Comparison of ENCODE assay signal across 8 cellular contexts in genomic region chr12:92034858-92035401, GRCh38.
A peak's percentile ranks its signal among the peaks of the same experiment; 100 is the strongest.
DNase-seq lines count a peak whose midpoint lies in the region; ATAC-seq and FAIRE-seq lines count a peak whose summit lies in the region.

No MANE protein-coding gene starts in this region.

- H3K4me3 ChIP-seq in iPS-20b (ENCODE audit: low read length) = peak overlapping the region; percentile 32; the same call in 1 of the 2 replicates
- peak overlapping the region in 1 of 2 donors; percentile 26 for H3K4me3 ChIP-seq in small intestine (ENCODE audit: low read depth in 1 of 2, low read length in 2 of 2)

- H3K27ac ChIP-seq in iPS-20b (ENCODE audit: low read length) = no peak overlapping the region
- peak overlapping the region; percentile 27 to 81 for H3K27ac ChIP-seq in small intestine (ENCODE audit: low read depth in 1 of 2, low read length in 1 of 2)

- FAIRE-seq in small intestine (lab: Jason Lieb, UNC) = no peak

- H3K4me1 ChIP-seq in iPS-20b (ENCODE audit: insufficient read depth, low read length) (peaks cover 33% of the 10 kb centered on the region), small intestine (ENCODE audit: control insufficient read depth in 2 of 2, insufficient read depth in 1 of 2, low read depth in 1 of 2, low read length in 1 of 2) (peaks cover 3 to 6% of the 10 kb centered on the region in 2 donors)

- H3K27me3 ChIP-seq in iPS-20b (ENCODE audit: insufficient read depth, low read length) (no peaks in the 10 kb centered on the region), small intestine (ENCODE audit: control insufficient read depth in 2 of 2, insufficient read depth in 2 of 2, low read length in 2 of 2) (no peaks in the 10 kb centered on the region)

- H3K9me3 ChIP-seq in iPS-20b (ENCODE audit: insufficient read depth, low read depth, low read length) (no peaks in the 10 kb centered on the region), small intestine (ENCODE audit: control insufficient read depth, low read depth) (no peaks in the 10 kb centered on the region)

- H3K36me3 ChIP-seq in iPS-20b (ENCODE audit: insufficient read depth, low read depth, low read length) = no peaks in the 10 kb centered on the region
- H3K36me3 ChIP-seq in small intestine (ENCODE audit: control insufficient read depth in 2 of 2, insufficient read depth in 2 of 2, low read length in 2 of 2) = no peaks in the 10 kb centered on the region

- 1 to 2% (median 2%) methylated on average over 10 of the region's 10 CpGs for WGBS in small intestine, 3 donors

- H3K9ac ChIP-seq in iPS-20b (ENCODE audit: low read depth, low read length) = peak overlapping the region; percentile 14; the same call in 1 of the 2 replicates

- DNase-seq in DMS79 (lab: John Stamatoyannopoulos, UW) (peak; percentile 89), HT1080 (ENCODE audit: low read depth) (peak; percentile 44), SHP77 (lab: John Stamatoyannopoulos, UW) (peak; percentile 85 to 94), anterior cingulate cortex (lab: John Stamatoyannopoulos, UW) (peak in 39 of 58 donors; percentile 5 to 63 (median 23)), small intestine (peak; percentile 60), NK-92 (lab: John Stamatoyannopoulos, UW; ENCODE audit: unreplicated experiment) (no peak)

- peak; percentile 75 for ATAC-seq in GM21423 (IDR thresholded peaks at IDR 0.05; ENCODE audit: unreplicated experiment)
